9 cellular contexts compared by ENCODE assay signal in the genomic region with DNA sequence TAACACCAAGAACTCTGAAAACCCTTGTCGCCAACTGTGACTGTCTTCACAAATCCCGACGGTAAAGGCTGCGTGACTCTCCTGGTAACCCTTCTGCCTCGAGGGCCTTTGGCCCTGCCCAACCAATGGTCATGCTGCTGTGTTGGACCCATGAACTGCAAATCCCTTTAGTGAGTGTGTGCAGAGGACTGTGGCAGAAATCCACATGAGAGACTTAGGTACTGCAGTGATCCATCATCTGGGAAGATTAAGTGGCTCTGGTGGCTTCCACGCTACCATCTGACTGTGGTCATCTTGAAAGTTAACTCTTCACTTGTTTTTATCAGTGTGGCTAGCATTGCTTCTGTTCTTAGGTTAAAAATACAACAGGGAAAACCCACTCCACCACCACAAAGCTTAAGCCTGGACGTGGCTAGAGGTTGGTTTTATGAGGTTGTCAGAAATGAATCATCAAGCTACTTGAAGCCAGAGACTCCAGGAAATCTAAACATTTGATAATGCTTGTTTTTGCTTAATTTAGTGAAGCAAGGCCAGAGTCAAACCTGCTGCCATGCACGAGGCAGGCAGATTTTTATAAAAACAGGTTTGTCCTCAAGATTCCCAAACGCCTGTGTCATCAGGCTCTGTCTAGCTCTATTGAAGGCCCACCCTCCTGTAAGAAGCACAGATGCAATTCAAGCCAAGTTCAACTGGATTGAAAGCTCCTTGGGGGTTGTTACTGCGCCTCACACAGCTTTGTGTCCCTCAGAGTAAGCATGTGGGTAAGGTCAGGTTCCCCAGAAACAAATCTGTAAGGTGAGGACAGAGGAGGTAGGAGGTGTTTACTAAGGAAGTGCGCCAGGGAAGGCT. TPM values are rescaled to one million over a fixed set of nuclear protein-coding genes. Genes with fewer than 3 reads are reported as not detected.
A peak's percentile ranks its signal among the peaks of the same experiment; 100 is the strongest.
DNase-seq lines count a peak whose midpoint lies in the region; ATAC-seq lines count a peak whose summit lies in the region.
"Had no signal": no experiment of that assay in that cellular context is flagged by ENCODE, and none has a peak within 500 bp of the region (broad histone marks: within the 10 kb centered on the region; RNA-seq: fewer than 3 reads in every experiment).

No MANE protein-coding gene starts in this region.

- no peaks in the 10 kb centered on the region for H3K36me3 Mint-ChIP-seq in activated naive CD4-positive, alpha-beta T cell treated with anti-CD3 and anti-CD28 coated beads for 36 hours (ENCODE audit: low read depth)
- H3K36me3 Mint-ChIP-seq in immature natural killer cell, result peaks cover 3 to 12% (median 4%) of the 10 kb centered on the region in 3 donors

- CTCF ChIA-PET in activated naive CD4-positive, alpha-beta T cell treated with anti-CD3 and anti-CD28 coated beads for 36 hours (lab: Charles Lee), result no interaction called here

- no peaks in the 10 kb centered on the region for H3K36me3 ChIP-seq in SJSA1

- peak; percentile 58 for DNase-seq in activated naive CD4-positive, alpha-beta T cell treated with anti-CD3 and anti-CD28 coated beads for 36 hours
- no peak for DNase-seq in activated naive CD4-positive, alpha-beta T cell treated with Interleukin-2 at 50 U/mL for 16 hours
- peak; percentile 79 to 92 for DNase-seq in SJSA1 (ENCODE audit: low read depth in 1 of 2, low spot score in 2 of 2)
- DNase-seq in immature natural killer cell, result peak; percentile 20 to 26 (median 26)
- no peak for DNase-seq in NCI-H2171 (lab: John Stamatoyannopoulos, UW)
- no peak for DNase-seq in cerebellar nuclear complex (lab: John Stamatoyannopoulos, UW)
- DNase-seq in DMS 273 (lab: John Stamatoyannopoulos, UW; ENCODE audit: unreplicated experiment), result no peak

- peak overlapping the region; percentile 6; the same call in 1 of the 2 replicates for H3K27ac ChIP-seq in SJSA1

- H3K27ac Mint-ChIP-seq in activated naive CD4-positive, alpha-beta T cell treated with anti-CD3 and anti-CD28 coated beads for 36 hours, result no peak overlapping the region
- peak overlapping the region in 3 of 6 donors; percentile 20 to 59 (median 38) for H3K27ac Mint-ChIP-seq in immature natural killer cell

- H3K27me3 ChIP-seq in SJSA1 (replicated peaks), result no peaks in the 10 kb centered on the region

- peaks cover 32% of the 10 kb centered on the region for H3K4me1 ChIP-seq in SJSA1 (replicated peaks)

- no peak overlapping the region for H3K4me3 ChIP-seq in SJSA1

- H3K9me3 ChIP-seq in SJSA1 (replicated peaks), result no peaks in the 10 kb centered on the region

- peaks cover 12% of the 10 kb centered on the region for H3K4me1 Mint-ChIP-seq in activated naive CD4-positive, alpha-beta T cell treated with anti-CD3 and anti-CD28 coated beads for 36 hours (ENCODE audit: low read depth)
- peaks cover 9 to 21% of the 10 kb centered on the region in 2 donors for H3K4me1 Mint-ChIP-seq in immature natural killer cell
- H3K4me1 Mint-ChIP-seq: central memory CD8-positive, alpha-beta T cell had no signal

- no peaks in the 10 kb centered on the region for H3K27me3 Mint-ChIP-seq in activated naive CD4-positive, alpha-beta T cell treated with anti-CD3 and anti-CD28 coated beads for 36 hours (ENCODE audit: low read depth)
- H3K27me3 Mint-ChIP-seq in immature natural killer cell (ENCODE audit: low read depth in 3 of 3), result peaks cover 2 to 4% (median 4%) of the 10 kb centered on the region in 3 donors

- H3K9me3 Mint-ChIP-seq in activated naive CD4-positive, alpha-beta T cell treated with anti-CD3 and anti-CD28 coated beads for 36 hours, result no peaks in the 10 kb centered on the region
- H3K9me3 Mint-ChIP-seq in immature natural killer cell, result no peaks in the 10 kb centered on the region
- H3K9me3 Mint-ChIP-seq: central memory CD8-positive, alpha-beta T cell had no signal

- intact Hi-C loops in activated naive CD4-positive, alpha-beta T cell treated with anti-CD3 and anti-CD28 coated beads for 36 hours (cut with micrococcal nuclease), result no loop called here

- peak; percentile 92 for ATAC-seq in HG02852 (IDR thresholded peaks at IDR 0.05; ENCODE audit: unreplicated experiment)

- H3K4me3 Mint-ChIP-seq in activated naive CD4-positive, alpha-beta T cell treated with anti-CD3 and anti-CD28 coated beads for 36 hours, result no peak overlapping the region
- H3K4me3 Mint-ChIP-seq in immature natural killer cell, result peak overlapping the region in 2 of 5 donors; percentile 4 to 52
- H3K4me3 Mint-ChIP-seq: central memory CD8-positive, alpha-beta T cell had no signal

RNA-seq across cellular contexts. Expression of a gene that starts 52.7 kb away (rescaled TPM):
- 10 to 100 TPM; 20.3 to 20.6 TPM for total RNA-seq in activated naive CD4-positive, alpha-beta T cell treated with anti-CD3 and anti-CD28 coated beads for 36 hours
- total RNA-seq in SJSA1 (2014; rRNA removed; shearing (Covaris generic)), result 34.0 and 75.0 TPM in 2 replicates
- polyA plus RNA-seq in immature natural killer cell, result 10 to 100 TPM; 18.0 to 40.5 (median 18.3) TPM

Comparison
In these comparisons a context has a peak if more than half of its experiments do, and no peak if none do; other contexts are left out.
1. DNase-seq: peak in activated naive CD4-positive, alpha-beta T cell treated with anti-CD3 and anti-CD28 coated beads for 36 hours (single experiment), SJSA1 (2 of 2) and immature natural killer cell (3 of 3); none in activated naive CD4-positive, alpha-beta T cell treated with Interleukin-2 at 50 U/mL for 16 hours (single experiment), NCI-H2171 (single experiment), cerebellar nuclear complex (0 of 2) and DMS 273 (single experiment).